ENCODE assay signal across 24 cellular contexts in the genomic region with DNA sequence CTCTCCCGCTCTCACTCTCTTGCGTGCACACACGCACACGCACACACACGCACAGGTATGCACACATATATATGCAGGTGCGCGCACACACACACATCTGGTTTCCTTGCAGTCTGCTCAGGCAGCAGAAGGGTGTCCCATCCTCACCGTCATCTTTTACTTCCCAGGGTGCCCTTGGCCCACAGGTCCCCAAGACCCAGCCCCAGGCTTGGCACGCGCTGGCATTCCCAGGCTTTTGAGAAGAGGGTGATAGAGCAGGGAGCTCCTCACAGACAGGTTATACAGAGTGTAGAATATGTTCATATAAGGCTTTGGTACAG. TPM values are rescaled to one million over a fixed set of nuclear protein-coding genes. Genes with fewer than 3 reads are reported as not detected.
DNase-seq lines count a peak whose midpoint lies in the region; ATAC-seq, FAIRE-seq and TF ChIP-seq lines count a peak whose summit lies in the region.
"Had no signal": no experiment of that assay in that cellular context is flagged by ENCODE, and none has a peak within 500 bp of the region (broad histone marks: within the 10 kb centered on the region; RNA-seq: fewer than 3 reads in every experiment).

No MANE protein-coding gene starts in this region.

- H3K27ac ChIP-seq in H1 (ENCODE audit: low read depth, low read length): no peak overlapping the region

- CTCF ChIA-PET in H1 (lab: Charles Lee; ENCODE audit: partially characterized antibody): interaction anchor here (0.6 to 1.9 kb wide), 6 partner anchors 10 to 151 kb away, joined by 3 to 4 read pairs (median 3); no protein-coding TSS in a partner anchor

- no peak overlapping the region for H3K56ac ChIP-seq in H1 (replicated peaks; ENCODE audit: insufficient read length, low read depth, low read length)

- POLR2A ChIA-PET in H1 (lab: Charles Lee; ENCODE audit: partially characterized antibody): interaction anchor here (0.9 kb wide), 1 partner anchor 827 kb away, joined by 3 read pairs; no protein-coding TSS in a partner anchor

- H3K79me1 ChIP-seq in H1 (ENCODE audit: low read depth, low read length): peaks cover 2% of the 10 kb centered on the region; the same call in 1 of the 2 replicates

- no peak for ATAC-seq in GM18870 (IDR thresholded peaks at IDR 0.05; ENCODE audit: unreplicated experiment)
- ATAC-seq: Panc1 had no signal

- no peak overlapping the region for H3K9ac ChIP-seq in H1 (replicated peaks in 1 of 4; ENCODE audit: extremely low read depth in 1 of 4, low read depth in 3 of 4, low read length in 3 of 4)

- TF ChIP-seq EP300 in H1 (IDR thresholded peaks at IDR 0.05; ENCODE audit: borderline replicate concordance in 1 of 2, low read depth in 2 of 2, low read length in 2 of 2): no peak

- no peaks in the 10 kb centered on the region for H3K36me3 Mint-ChIP-seq in osteocyte (ENCODE audit: unreplicated experiment)

- no peak overlapping the region for H4K5ac ChIP-seq in H1 (ENCODE audit: insufficient read length, low read depth, low read length)

- no peak overlapping the region for H3K18ac ChIP-seq in H1 (ENCODE audit: extremely low read depth, low read length)

- H2AK5ac ChIP-seq in H1 (ENCODE audit: low read depth, low read length): no peak overlapping the region

- no peaks in the 10 kb centered on the region; a peak in 2 of 7 replicates for H3K27me3 ChIP-seq in H1 (replicated peaks in 1 of 4; ENCODE audit: control insufficient read depth in 3 of 4, extremely low read depth in 1 of 4, insufficient read depth in 3 of 4, low read length in 3 of 4)
- H3K27me3 ChIP-seq: BE2C had no signal

- no peak for FAIRE-seq in H1 (lab: Jason Lieb, UNC)
- FAIRE-seq: HTR-8/SVneo had no signal

- H3K4me3 Mint-ChIP-seq in osteocyte (ENCODE audit: unreplicated experiment): no peak overlapping the region
- H3K4me3 Mint-ChIP-seq: CD4-positive, alpha-beta memory T cell had no signal

- H3K4me2 ChIP-seq in H1 (ENCODE audit: insufficient read depth in 1 of 2, low read depth in 2 of 2, low read length in 2 of 2): no peak overlapping the region

- H2BK120ac ChIP-seq in H1 (replicated peaks; ENCODE audit: low read depth, low read length): no peak overlapping the region

- no peaks in the 10 kb centered on the region for H3K9me3 Mint-ChIP-seq in osteocyte (ENCODE audit: unreplicated experiment)
- H3K9me3 Mint-ChIP-seq: CD4-positive, alpha-beta memory T cell had no signal

- H3K23me2 ChIP-seq in H1 (ENCODE audit: low read depth, low read length): peaks cover 10% of the 10 kb centered on the region

- peak; percentile 50 for DNase-seq in activated CD8-positive, alpha-beta memory T cell treated with anti-CD3 and anti-CD28 coated beads for 24 hours
- no peak for DNase-seq in activated CD8-positive, alpha-beta memory T cell treated with anti-CD3 and anti-CD28 coated beads, Interleukin-2, amount 50 U/mL, for 48 hours
- DNase-seq in H1 (ENCODE audit: low read depth in 1 of 2, low spot score in 2 of 2): peak in 1 of 2 experiments; percentile 22
- peak; percentile 71 for DNase-seq in osteocyte (ENCODE audit: extremely low spot score, unreplicated experiment)
- DNase-seq in GM19240 (ENCODE audit: insufficient read length, low spot score): no peak
- no peak for DNase-seq in DMS153 treated with DMSO at 0.1 percent for 48 hours (lab: John Stamatoyannopoulos, UW; ENCODE audit: unreplicated experiment)
- DNase-seq: BE2C; CD4-positive, alpha-beta memory T cell; DMS 273 treated with DMSO at 0.1 percent for 48 hours; DND-41; KG1; NCI-H1105; NCI-H2029 treated with DMSO at 0.1 percent for 48 hours; NCI-H226; NCI-H510A treated with DMSO at 0.1 percent for 48 hours; NCI-H748 treated with DMSO at 0.1 percent for 48 hours; SIG-M5 had no signal

- H2BK12ac ChIP-seq in H1 (ENCODE audit: low read depth, low read length): 0 out of 2 replicates have a peak overlapping the region, but pooled peaks have one; percentile 75

- H3K4me3 ChIP-seq in H1 (ENCODE audit: extremely low read depth in 1 of 4, insufficient read depth in 2 of 4, low read depth in 3 of 4, low read length in 4 of 4): no peak overlapping the region

- no peaks in the 10 kb centered on the region for H3K9me3 ChIP-seq in H1 (ENCODE audit: insufficient read depth in 2 of 2, low read depth in 1 of 2, low read length in 1 of 2)
- H3K9me3 ChIP-seq: BE2C, Caco-2 had no signal

- WGBS in H1 (ENCODE audit: extremely low coverage in 1 of 2, insufficient coverage in 1 of 2, insufficient read length in 1 of 2, insufficient replicate concordance in 2 of 2, low coverage in 1 of 2, low lambda C conversion rate in 2 of 2, missing lambda C conversion rate in 1 of 2), 2 experiments: 91% methylated on average over 10 of the region's 10 CpGs; no CpG with 5 or more reads in 1 of the 2 experiments

- H3K27ac Mint-ChIP-seq in osteocyte (ENCODE audit: unreplicated experiment): no peak overlapping the region

- peaks cover 0 to 7% of the 10 kb centered on the region in 2 experiments for H4K20me1 ChIP-seq in H1 (replicated peaks in 1 of 2; ENCODE audit: control insufficient read depth in 1 of 2, insufficient read depth in 2 of 2, low read length in 2 of 2)

- H3K23ac ChIP-seq in H1 (ENCODE audit: insufficient read length): no peak overlapping the region

- peaks cover 9% of the 10 kb centered on the region for H3K4me1 Mint-ChIP-seq in osteocyte (ENCODE audit: unreplicated experiment)
- H3K4me1 Mint-ChIP-seq: CD4-positive, alpha-beta memory T cell had no signal

- no peak overlapping the region for H3K4ac ChIP-seq in H1 (replicated peaks; ENCODE audit: insufficient read length, low read depth, low read length)

- no peak overlapping the region for H2BK15ac ChIP-seq in H1 (ENCODE audit: low read length)

- no peak overlapping the region for H2BK20ac ChIP-seq in H1 (ENCODE audit: low read length)

- TF ChIP-seq CTCF in H1 (IDR thresholded peaks at IDR 0.05; ENCODE audit: control extremely low read depth in 1 of 3, insufficient read depth in 1 of 3, low read depth in 1 of 3, low read length in 3 of 3): no peak
- TF ChIP-seq CTCF in osteocyte (IDR thresholded peaks at IDR 0.05): no peak

- H3K79me2 ChIP-seq in H1 (ENCODE audit: control insufficient read depth in 1 of 2, insufficient read depth in 2 of 2, low read length in 2 of 2): no peaks in the 10 kb centered on the region

- H3K27me3 Mint-ChIP-seq in osteocyte (ENCODE audit: unreplicated experiment): no peaks in the 10 kb centered on the region

- no peak for TF ChIP-seq POLR2A in H1 (IDR thresholded peaks at IDR 0.05; ENCODE audit: control extremely low read depth in 1 of 2, low read depth in 2 of 2, low read length in 2 of 2)

- H3K4me1 ChIP-seq in H1 (replicated peaks in 1 of 4; ENCODE audit: control insufficient read depth in 3 of 4, insufficient read depth in 4 of 4, low read length in 3 of 4): peaks cover 7 to 18% (median 11%) of the 10 kb centered on the region in 4 experiments
- H3K4me1 ChIP-seq: BE2C had no signal

- no peak overlapping the region for H3K14ac ChIP-seq in H1 (ENCODE audit: insufficient read length)

- no peak overlapping the region for H4K91ac ChIP-seq in H1 (replicated peaks; ENCODE audit: insufficient read length, low read length)

- no peak overlapping the region for H2BK5ac ChIP-seq in H1 (ENCODE audit: low read depth, low read length)

- no peak overlapping the region for H2AFZ ChIP-seq in H1 (ENCODE audit: low read length)

- peaks cover 0 to 6% (median 0%) of the 10 kb centered on the region in 4 experiments; a peak in 2 of 8 replicates for H3K36me3 ChIP-seq in H1 (ENCODE audit: control insufficient read depth in 2 of 4, insufficient read depth in 4 of 4, low read length in 3 of 4)

- TF ChIP-seq RAD21 in H1 (IDR thresholded peaks at IDR 0.05 in 1 of 2, conservative IDR thresholded peaks at IDR 0.05 in 1 of 2; ENCODE audit: low read depth in 2 of 2, low read length in 2 of 2): no peak

- H4K8ac ChIP-seq in H1 (ENCODE audit: extremely low read depth, insufficient read depth, low read length): no peak overlapping the region

TF ChIP-seq in H1, 55 proteins besides CTCF, POLR2A, EP300 and RAD21 (continues in another document):
- TF ChIP-seq RXRA (IDR thresholded peaks at IDR 0.05; ENCODE audit: insufficient read depth, low read depth, low read length): no peak
- no peak for TF ChIP-seq RBBP5 (IDR thresholded peaks at IDR 0.05; ENCODE audit: borderline replicate concordance, low read depth, low read length)
- no peak for TF ChIP-seq KDM4A (IDR thresholded peaks at IDR 0.05; ENCODE audit: low read depth, low read length, severe bottlenecking)
- no peak for TF ChIP-seq SRF (IDR thresholded peaks at IDR 0.05; ENCODE audit: low read depth, low read length)
- no peak for TF ChIP-seq CBX8 (IDR thresholded peaks at IDR 0.05; ENCODE audit: borderline replicate concordance, low read depth, low read length)
- no peak for TF ChIP-seq CBX5 (IDR thresholded peaks at IDR 0.05; ENCODE audit: low read depth, low read length)
- no peak for TF ChIP-seq SUZ12 (IDR thresholded peaks at IDR 0.05; ENCODE audit: low read length)
- no peak for TF ChIP-seq JUN (IDR thresholded peaks at IDR 0.05; ENCODE audit: low read depth, low read length)
- TF ChIP-seq SP2 (IDR thresholded peaks at IDR 0.05; ENCODE audit: low read length): no peak
- TF ChIP-seq SP1 (IDR thresholded peaks at IDR 0.05; ENCODE audit: low read depth, low read length): no peak
- TF ChIP-seq SIRT6 (IDR thresholded peaks at IDR 0.05; ENCODE audit: low read length): no peak
- no peak for TF ChIP-seq ASH2L (IDR thresholded peaks at IDR 0.05; ENCODE audit: low read length)

RNA-seq across cellular contexts. Expression of a gene that starts 52.0 kb away (rescaled TPM):
- not detected in 2 replicates for total RNA-seq in H1 (2021; fragmentation: NEBNext Ultra II Directional; extraction: Animal tissue kit (Norgen Biotek cat#: 25700))
- polyA plus RNA-seq in H1 (2011; rRNA removed): not detected in 2 replicates
- polyA plus RNA-seq in H1 (2011; cell fraction: cytosol; rRNA removed): not detected
- not detected for polyA plus RNA-seq in H1 (2011; cell fraction: nucleus; rRNA removed)
- polyA plus RNA-seq in H1 (2012, experiment 1 of 2): not detected in 4 replicates
- not detected for polyA plus RNA-seq in H1 (2012, experiment 2 of 2)
- polyA plus RNA-seq in H1 (2013, experiment 1 of 2): not detected
- polyA plus RNA-seq in H1 (2013, experiment 2 of 2): not detected
- not detected in 2 replicates for polyA minus RNA-seq in H1 (2011; rRNA and poly(A)+ RNA removed)
- polyA minus RNA-seq in H1 (2011; cell fraction: cytosol; rRNA and poly(A)+ RNA removed): not detected
- not detected for polyA minus RNA-seq in H1 (2011; cell fraction: nucleus; rRNA and poly(A)+ RNA removed)
- not detected in 2 replicates for total RNA-seq in osteocyte
- total RNA-seq: A673; Caco-2; CD4-positive, alpha-beta memory T cell; GM12878; H4 had no signal
- polyA plus RNA-seq: CD4-positive, alpha-beta memory T cell; GM12878 had no signal

RNA-seq across cellular contexts. Expression of a gene that starts 59.5 kb away (rescaled TPM):
- total RNA-seq in H1 (2021; fragmentation: NEBNext Ultra II Directional; extraction: Animal tissue kit (Norgen Biotek cat#: 25700)): 42.3 and 49.2 TPM in 2 replicates
- polyA plus RNA-seq in H1 (2011; rRNA removed): 16.5 and 23.6 TPM in 2 replicates
- polyA plus RNA-seq in H1 (2011; cell fraction: cytosol; rRNA removed): 15.7 TPM
- 61.7 TPM for polyA plus RNA-seq in H1 (2011; cell fraction: nucleus; rRNA removed)
- 13.6 to 23.1 TPM (median 21.3 TPM) in 4 replicates for polyA plus RNA-seq in H1 (2012, experiment 1 of 2)
- polyA plus RNA-seq in H1 (2012, experiment 2 of 2): 8.1 TPM
- polyA plus RNA-seq in H1 (2013, experiment 1 of 2): 15.1 TPM
- 14.1 TPM for polyA plus RNA-seq in H1 (2013, experiment 2 of 2)
- 73.6 and 79.6 TPM in 2 replicates for polyA minus RNA-seq in H1 (2011; rRNA and poly(A)+ RNA removed)
- 29.4 TPM for polyA minus RNA-seq in H1 (2011; cell fraction: cytosol; rRNA and poly(A)+ RNA removed)
- polyA minus RNA-seq in H1 (2011; cell fraction: nucleus; rRNA and poly(A)+ RNA removed): 44.5 TPM
- total RNA-seq in osteocyte: 2.7 and 3.8 TPM in 2 replicates

Comparison
In these comparisons a context has a peak if more than half of its experiments do, and no peak if none do; other contexts are left out.
1. DNase-seq: peak in activated CD8-positive, alpha-beta memory T cell treated with anti-CD3 and anti-CD28 coated beads for 24 hours (single experiment) and osteocyte (single experiment); none in activated CD8-positive, alpha-beta memory T cell treated with anti-CD3 and anti-CD28 coated beads, Interleukin-2, amount 50 U/mL, for 48 hours (single experiment), GM19240 (single experiment) and DMS153 treated with DMSO at 0.1 percent for 48 hours (single experiment).